ENCODE assay signal across 33 cellular contexts in genomic region chr10:19933772-19934171, GRCh38.
"Had no signal": no experiment of that assay in that cellular context is flagged by ENCODE, and none has a peak within 500 bp of the region (broad histone marks: within the 10 kb centered on the region; RNA-seq: fewer than 3 reads in every experiment).

No MANE protein-coding gene starts in this region.

- H3K36me3 ChIP-seq: adrenal gland, brain microvascular endothelial cell, breast epithelium, WERI-Rb-1 had no signal

- H3K9me3 ChIP-seq: adrenal gland, body of pancreas, breast epithelium had no signal

- H3K27ac ChIP-seq: adrenal gland, body of pancreas, brain microvascular endothelial cell, WERI-Rb-1 had no signal

- DNase-seq: activated CD4-positive, alpha-beta memory T cell treated with anti-CD3 and anti-CD28 coated beads, Interleukin-2, amount 10 ng/mL, durations not matched to agents 7 days and 5 days; activated CD4-positive, alpha-beta T cell treated with anti-CD3 and anti-CD28 coated beads for 1 hour; activated CD4-positive, alpha-beta T cell treated with anti-CD3 and anti-CD28 coated beads for 36 hours; activated CD4-positive, alpha-beta T cell treated with anti-CD3 and anti-CD28 coated beads for 48 hours; activated CD4-positive, alpha-beta T cell treated with anti-CD3 and anti-CD28 coated beads, Interleukin-2, amount 10 ng/mL, durations not matched to agents 7 days and 5 days; activated CD4-positive, alpha-beta T cell treated with anti-CD3 and anti-CD28 coated beads, Interleukin-2, amount 50 U/mL, for 48 hours; activated CD4-positive, CD25-positive, alpha-beta regulatory T cell; activated CD8-positive, alpha-beta memory T cell treated with anti-CD3 and anti-CD28 coated beads for 24 hours; activated CD8-positive, alpha-beta memory T cell treated with anti-CD3 and anti-CD28 coated beads, Interleukin-2, amount 10 ng/mL, durations not matched to agents 7 days and 5 days; activated CD8-positive, alpha-beta memory T cell treated with anti-CD3 and anti-CD28 coated beads, Interleukin-2, amount 50 U/mL, for 48 hours; activated CD8-positive, alpha-beta T cell treated with anti-CD3 and anti-CD28 coated beads, Interleukin-2, amount 10 ng/mL, durations not matched to agents 7 days and 5 days; activated effector memory CD4-positive, alpha-beta T cell treated with anti-CD3 and anti-CD28 coated beads, Interleukin-2, amount 50 U/mL, for 16 hours; activated gamma-delta T cell treated with Interleukin-2 at 50 U/mL for 16 hours; activated naive CD4-positive, alpha-beta T cell; activated naive CD4-positive, alpha-beta T cell treated with anti-CD3 and anti-CD28 coated beads for 36 hours; activated naive CD4-positive, alpha-beta T cell treated with anti-CD3 and anti-CD28 coated beads, Interleukin-2, amount 50 U/mL, for 16 hours; activated naive CD8-positive, alpha-beta T cell treated with anti-CD3 and anti-CD28 coated beads for 36 hours; activated T-cell treated with anti-CD3 and anti-CD28 coated beads, Interleukin-2, amount 50 U/mL, for 24 hours; activated T-cell treated with anti-CD3 and anti-CD28 coated beads, Interleukin-2, amount 50 U/mL, for 48 hours; adrenal gland; amniotic stem cell; aorta; body of pancreas; brain microvascular endothelial cell; central memory CD4-positive, alpha-beta T cell; T-helper 1 cell; T-helper 2 cell; T-helper 9 cell; WERI-Rb-1 had no signal

- H3K4me3 ChIP-seq: adrenal gland, body of pancreas, breast epithelium had no signal

- ATAC-seq: activated CD4-positive, alpha-beta T cell treated with anti-CD3 and anti-CD28 coated beads for 36 hours; activated CD4-positive, CD25-positive, alpha-beta regulatory T cell treated with anti-CD3 and anti-CD28 coated beads, Interleukin-2, amount 50 U/mL, for 24 hours; activated CD8-positive, alpha-beta memory T cell treated with anti-CD3 and anti-CD28 coated beads, Interleukin-2, amount 10 ng/mL, durations not matched to agents 7 days and 5 days; activated CD8-positive, alpha-beta T cell treated with anti-CD3 and anti-CD28 coated beads, Interleukin-2, amount 10 ng/mL, durations not matched to agents 7 days and 5 days; activated naive CD4-positive, alpha-beta T cell treated with anti-CD3 and anti-CD28 coated beads, Interleukin-2, amount 50 U/mL, for 72 hours; body of pancreas; WTC11 had no signal

- H3K27me3 ChIP-seq: adrenal gland, body of pancreas, brain microvascular endothelial cell, breast epithelium had no signal
